ENCODE assay signal across 18 cellular contexts in genomic region chr22:31019276-31019930, GRCh38.
"Had no signal": no experiment of that assay in that cellular context is flagged by ENCODE, and none has a peak within 500 bp of the region (broad histone marks: within the 10 kb centered on the region; RNA-seq: fewer than 3 reads in every experiment).

No MANE protein-coding gene starts in this region.

- H3K4me2 ChIP-seq: SK-N-SH had no signal

- H3K9ac ChIP-seq: SK-N-SH had no signal

- DNase-seq: KBM-7, MV-4-11, NCI-H1048, NCI-H1105, NCI-H1417, NCI-H1436 treated with DMSO at 0.1 percent for 48 hours, NCI-H1694, NCI-H187 treated with DMSO at 0.1 percent for 48 hours, NCI-H2029 treated with DMSO at 0.1 percent for 48 hours, NCI-H2171 treated with DMSO at 0.1 percent for 48 hours, NCI-H345, NCI-H524 treated with DMSO at 0.1 percent for 48 hours, NCI-H69, NCI-H774, RPMI8226, SHP77, SK-N-SH had no signal

- H3K9me3 ChIP-seq: SK-N-SH had no signal

- FAIRE-seq: RCC 7860 had no signal
